In genomic region chr5:126184474-126184873, GRCh38 we compare ENCODE assay signal across 1 cellular context.
"Had no signal": no experiment of that assay in that cellular context is flagged by ENCODE, and none has a peak within 500 bp of the region (broad histone marks: within the 10 kb centered on the region; RNA-seq: fewer than 3 reads in every experiment).

No MANE protein-coding gene starts in this region.

- H3K4me3 ChIP-seq: GM12878 had no signal

- ATAC-seq: GM12878 had no signal
